14 cellular contexts compared by ENCODE assay signal in the genomic region with DNA sequence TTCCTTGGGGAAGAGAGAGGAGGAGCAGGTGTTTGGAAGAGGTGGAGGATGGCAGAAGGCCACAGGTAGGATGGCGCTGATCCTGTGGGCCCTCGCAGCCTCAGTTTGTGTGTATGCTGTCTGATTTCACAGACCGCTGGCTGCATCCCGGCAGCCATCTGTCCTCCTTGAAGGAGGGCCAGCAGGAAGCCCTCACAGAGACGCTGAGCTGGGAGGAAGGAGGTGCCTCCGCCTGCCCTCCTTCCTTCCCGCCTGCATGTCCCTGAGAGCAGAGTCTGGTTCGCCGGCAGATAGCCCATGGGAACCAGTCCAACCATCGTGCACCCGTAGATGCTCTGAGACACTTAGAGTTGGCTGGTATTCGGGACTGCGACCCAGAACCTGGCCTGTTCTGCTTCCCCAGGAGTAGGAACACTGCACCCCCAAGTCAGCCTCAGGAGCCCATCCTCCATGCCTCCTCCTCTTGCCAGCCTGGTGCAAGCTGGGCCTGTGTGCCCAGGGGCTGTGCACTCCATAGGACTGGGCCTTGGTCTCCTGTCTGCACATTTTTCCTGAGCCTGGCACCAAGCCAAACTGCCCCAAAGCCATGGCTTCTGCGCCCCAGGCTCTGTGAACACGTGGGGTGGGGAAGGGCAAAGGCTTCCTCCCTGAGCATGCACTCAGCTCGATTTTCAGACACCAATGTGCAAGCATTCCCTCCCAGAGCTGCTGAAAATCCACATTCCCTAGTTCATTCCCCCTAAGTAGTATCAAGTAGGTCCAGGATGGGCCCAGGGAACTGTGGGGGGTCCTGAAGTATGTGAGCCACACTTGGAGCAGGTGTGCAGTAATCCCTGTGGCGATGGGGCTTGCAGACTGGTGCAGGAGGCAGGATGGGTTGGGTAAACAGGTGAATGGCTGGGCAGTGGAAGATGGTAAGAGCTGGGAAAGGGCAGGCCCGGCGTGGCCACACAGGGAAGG.
DNase-seq lines count a peak whose midpoint lies in the region; ATAC-seq and TF ChIP-seq lines count a peak whose summit lies in the region.
"Had no signal": no experiment of that assay in that cellular context is flagged by ENCODE, and none has a peak within 500 bp of the region (broad histone marks: within the 10 kb centered on the region; RNA-seq: fewer than 3 reads in every experiment).

No MANE protein-coding gene starts in this region.

- H3K23ac ChIP-seq in IMR-90 (ENCODE audit: low read depth, low read length), result peak overlapping the region; percentile 54

- peak overlapping the region; percentile 68 for H2BK5ac ChIP-seq in IMR-90 (ENCODE audit: low read depth, low read length, poor library complexity, severe bottlenecking)

- H3K27ac ChIP-seq in CD4-positive, CD25-positive, alpha-beta regulatory T cell (ENCODE audit: insufficient read depth, low read length, poor library complexity, severe bottlenecking), result no peak overlapping the region
- H3K27ac ChIP-seq in IMR-90 (ENCODE audit: insufficient read depth, low read length), result peak overlapping the region; percentile 42
- no peak overlapping the region for H3K27ac ChIP-seq in aorta (ENCODE audit: low read depth in 1 of 2, low read length in 2 of 2)

- H3K27me3 Mint-ChIP-seq in CD4-positive, CD25-positive, alpha-beta regulatory T cell, result no peaks in the 10 kb centered on the region
- no peaks in the 10 kb centered on the region for H3K27me3 Mint-ChIP-seq in osteocyte (ENCODE audit: unreplicated experiment)
- H3K27me3 Mint-ChIP-seq: stimulated activated naive CD8-positive, alpha-beta T cell treated with anti-CD3 and anti-CD28 coated beads, Interleukin-15, amount 100 ng/mL, for 72 hours had no signal

- H2BK15ac ChIP-seq in IMR-90 (ENCODE audit: low read depth, low read length), result peak overlapping the region; percentile 51; the same call in 1 of the 3 replicates

- no peaks in the 10 kb centered on the region for H3K36me3 ChIP-seq in CD4-positive, CD25-positive, alpha-beta regulatory T cell (ENCODE audit: control insufficient read depth, insufficient read depth, low read length)
- H3K36me3 ChIP-seq in IMR-90 (ENCODE audit: control insufficient read depth, insufficient read depth, low read length) (peaks cover 21% of the 10 kb centered on the region), aorta (ENCODE audit: control insufficient read depth in 1 of 2, insufficient read depth in 2 of 2, low read length in 1 of 2) (no peaks in the 10 kb centered on the region)

- H3K9me3 Mint-ChIP-seq in CD4-positive, CD25-positive, alpha-beta regulatory T cell, result peaks cover 0 to 2% (median 0%) of the 10 kb centered on the region in 7 donors
- no peaks in the 10 kb centered on the region for H3K9me3 Mint-ChIP-seq in osteocyte (ENCODE audit: unreplicated experiment)
- H3K9me3 Mint-ChIP-seq: CD8-positive, alpha-beta T cell; mesothelial cell of epicardium; stimulated activated naive CD8-positive, alpha-beta T cell treated with anti-CD3 and anti-CD28 coated beads, Interleukin-15, amount 100 ng/mL, for 72 hours had no signal

- H3K56ac ChIP-seq in IMR-90 (ENCODE audit: extremely low read depth, insufficient read depth, low read length), result no peak overlapping the region

- peak overlapping the region; percentile 66 for H2BK20ac ChIP-seq in IMR-90 (ENCODE audit: low read depth, low read length)

- H4K91ac ChIP-seq in IMR-90 (ENCODE audit: insufficient read depth, low read depth, low read length), result peak overlapping the region; percentile 77

- H3K4me3 Mint-ChIP-seq in CD4-positive, CD25-positive, alpha-beta regulatory T cell, result no peak overlapping the region
- no peak overlapping the region for H3K4me3 Mint-ChIP-seq in osteocyte (ENCODE audit: unreplicated experiment)
- H3K4me3 Mint-ChIP-seq: CD8-positive, alpha-beta T cell; mesothelial cell of epicardium; stimulated activated naive CD8-positive, alpha-beta T cell treated with anti-CD3 and anti-CD28 coated beads, Interleukin-15, amount 100 ng/mL, for 72 hours had no signal

- peak overlapping the region; percentile 84 for H3K4ac ChIP-seq in IMR-90 (ENCODE audit: low read depth, low read length)

- no peak for ATAC-seq in CD4-positive, CD25-positive, alpha-beta regulatory T cell (ENCODE audit: low read depth in 2 of 2)
- ATAC-seq in IMR-90 (ENCODE audit: low read depth) (peak; percentile 58), aorta (ENCODE audit: low FRiP score) (no peak), esophagus mucosa (no peak)
- ATAC-seq: CD8-positive, alpha-beta T cell had no signal

- H3K36me3 Mint-ChIP-seq in CD4-positive, CD25-positive, alpha-beta regulatory T cell, result peaks cover 6% of the 10 kb centered on the region
- H3K36me3 Mint-ChIP-seq in osteocyte (ENCODE audit: unreplicated experiment), result peaks cover 37% of the 10 kb centered on the region
- H3K36me3 Mint-ChIP-seq: mesothelial cell of epicardium had no signal

- BruUV-seq in IMR-90 (replicated peaks; lab: Mats Ljungman, UMichigan), result no TSS peak

- H3K4me2 ChIP-seq in IMR-90 (ENCODE audit: low read depth, low read length), result peak overlapping the region; percentile 42

- H3K27me3 ChIP-seq in CD4-positive, CD25-positive, alpha-beta regulatory T cell (ENCODE audit: control insufficient read depth, insufficient read depth, low read length), result no peaks in the 10 kb centered on the region
- no peaks in the 10 kb centered on the region for H3K27me3 ChIP-seq in IMR-90 (ENCODE audit: control insufficient read depth, insufficient read depth, low read length)
- no peaks in the 10 kb centered on the region for H3K27me3 ChIP-seq in aorta (ENCODE audit: control insufficient read depth in 1 of 2, insufficient read depth in 2 of 2, low read length in 1 of 2)

- H3K79me1 ChIP-seq in IMR-90 (ENCODE audit: low read depth in 1 of 2, low read length in 2 of 2), result peaks cover 0 to 39% of the 10 kb centered on the region in 2 experiments; a peak in 2 of 4 replicates

- no peaks in the 10 kb centered on the region for H3K4me1 ChIP-seq in CD4-positive, CD25-positive, alpha-beta regulatory T cell (ENCODE audit: control insufficient read depth, insufficient read depth, low read length, poor library complexity, severe bottlenecking)
- H3K4me1 ChIP-seq in IMR-90 (ENCODE audit: control insufficient read depth, insufficient read depth, low read length), result peaks cover 14% of the 10 kb centered on the region
- H3K4me1 ChIP-seq in aorta (ENCODE audit: control insufficient read depth in 1 of 2, insufficient read depth in 2 of 2, low read length in 2 of 2), result no peaks in the 10 kb centered on the region

- DNase-seq in CD4-positive, CD25-positive, alpha-beta regulatory T cell, result no peak
- DNase-seq in IMR-90 (peak; percentile 42), cerebellum (ENCODE audit: low spot score) (peak; percentile 80), osteocyte (ENCODE audit: extremely low spot score, unreplicated experiment) (no peak), ureter (ENCODE audit: low spot score) (no peak), aorta (no peak), SHP77 (lab: John Stamatoyannopoulos, UW) (no peak)
- DNase-seq: activated naive CD4-positive, alpha-beta T cell treated with Interleukin-2 at 50 U/mL for 16 hours; CD8-positive, alpha-beta T cell; NCI-H1105 treated with DMSO at 0.1 percent for 48 hours; NK-92 treated with Interleukin-12 subunit alpha and Interleukin-12 subunit beta, amount 100 ng/mL, for 24 hours; stimulated activated naive CD8-positive, alpha-beta T cell treated with anti-CD3 and anti-CD28 coated beads, Interleukin-15, amount 100 ng/mL, for 72 hours had no signal

- 55% methylated on average over 10 of the region's 19 CpGs; no CpG with 5 or more reads in 1 of the 2 experiments for WGBS in IMR-90 (ENCODE audit: extremely low coverage in 2 of 2, insufficient read length in 1 of 2), 2 experiments
- WGBS in aorta, 2 donors, result 70 to 73% methylated on average over 19 of the region's 19 CpGs

- peak overlapping the region in 2 of 3 donors; percentile 81 to 88 for H3K27ac Mint-ChIP-seq in CD4-positive, CD25-positive, alpha-beta regulatory T cell
- H3K27ac Mint-ChIP-seq in osteocyte (ENCODE audit: unreplicated experiment), result peak overlapping the region; percentile 76
- H3K27ac Mint-ChIP-seq: CD8-positive, alpha-beta T cell; mesothelial cell of epicardium; stimulated activated naive CD8-positive, alpha-beta T cell treated with anti-CD3 and anti-CD28 coated beads, Interleukin-15, amount 100 ng/mL, for 72 hours had no signal

- TF ChIP-seq RAD21 in IMR-90 (IDR thresholded peaks at IDR 0.05; ENCODE audit: low read length), result no peak

- peak overlapping the region; percentile 87 for H3K14ac ChIP-seq in IMR-90 (replicated peaks; ENCODE audit: low read depth, low read length)

- no peaks in the 10 kb centered on the region for H3K4me1 Mint-ChIP-seq in CD4-positive, CD25-positive, alpha-beta regulatory T cell
- peaks cover 43% of the 10 kb centered on the region for H3K4me1 Mint-ChIP-seq in osteocyte (ENCODE audit: unreplicated experiment)
- H3K4me1 Mint-ChIP-seq: stimulated activated naive CD8-positive, alpha-beta T cell treated with anti-CD3 and anti-CD28 coated beads, Interleukin-15, amount 100 ng/mL, for 72 hours had no signal

- CTCF ChIA-PET in IMR-90 (lab: Yijun Ruan, JAX), result interaction anchor here (1.3 to 1.6 kb wide), 2 partner anchors 12 to 371 kb away, joined by 3 to 9 read pairs; no protein-coding TSS in a partner anchor

- peaks cover 9% of the 10 kb centered on the region; the same call in 1 of the 2 replicates for H4K20me1 ChIP-seq in IMR-90 (ENCODE audit: insufficient read depth, low read length)

- TF ChIP-seq CTCF in IMR-90 (conservative IDR thresholded peaks at IDR 0.05; ENCODE audit: low read depth, low read length), result no peak
- no peak for TF ChIP-seq CTCF in osteocyte (IDR thresholded peaks at IDR 0.05)

- peak overlapping the region; percentile 80 for H2AK5ac ChIP-seq in IMR-90 (ENCODE audit: low read depth, low read length)

- H3K9me3 ChIP-seq in CD4-positive, CD25-positive, alpha-beta regulatory T cell (ENCODE audit: control insufficient read depth in 2 of 2, low read length in 2 of 2), result no peaks in the 10 kb centered on the region
- H3K9me3 ChIP-seq in IMR-90 (ENCODE audit: control insufficient read depth, insufficient read depth, low read length), result no peaks in the 10 kb centered on the region
- no peaks in the 10 kb centered on the region for H3K9me3 ChIP-seq in aorta (ENCODE audit: control insufficient read depth, low read length)

- H3K9ac ChIP-seq in IMR-90 (ENCODE audit: low read depth, low read length), result 0 out of 2 replicates have a peak overlapping the region, but pooled peaks have one; percentile 20

- peak overlapping the region; percentile 34 for H4K5ac ChIP-seq in IMR-90 (ENCODE audit: low read depth, low read length)

- peaks cover 30% of the 10 kb centered on the region for H3K9me1 ChIP-seq in IMR-90 (ENCODE audit: insufficient read depth, low read length)

- TF ChIP-seq POLR2A in IMR-90 (IDR thresholded peaks at IDR 0.05; ENCODE audit: low read depth, low read length), result no peak

- peak overlapping the region; percentile 75 for H2BK120ac ChIP-seq in IMR-90 (ENCODE audit: low read depth, low read length)

- H2AK9ac ChIP-seq in IMR-90 (replicated peaks; ENCODE audit: low read depth, low read length, poor library complexity), result peak overlapping the region; percentile 83

- in situ Hi-C loops in IMR-90 (cut with MboI; ENCODE audit: low sequenced_read_pairs), result no loop called here

- H3K18ac ChIP-seq in IMR-90 (ENCODE audit: low read depth, low read length), result peak overlapping the region; percentile 36

- intact Hi-C loops in IMR-90 (cut with micrococcal nuclease) (loop anchor here (5.0 kb wide), 1 partner anchor 176 kb away; no protein-coding TSS in a partner anchor), aorta (cut with DNase I) (loop anchor here in 1 of 2 donors (5.0 kb wide), 1 partner anchor 371 kb away; a partner anchor contains a TSS)

- POLR2A ChIA-PET in IMR-90 (lab: Charles Lee; ENCODE audit: unreplicated experiment), result no interaction called here

- dilution Hi-C loops in IMR-90 (cut with HindIII; ENCODE audit: low sequenced_read_pairs, unreplicated experiment), result no loop called here

- peak overlapping the region; percentile 78 for H2AFZ ChIP-seq in IMR-90 (replicated peaks; ENCODE audit: low read length, poor library complexity)

- H4K8ac ChIP-seq in IMR-90 (ENCODE audit: low read depth in 2 of 2, low read length in 2 of 2), result peak overlapping the region; percentile 35 to 70

- H3K4me3 ChIP-seq in CD4-positive, CD25-positive, alpha-beta regulatory T cell (ENCODE audit: low read depth, low read length), result no peak overlapping the region
- H3K4me3 ChIP-seq in IMR-90 (ENCODE audit: insufficient read depth, low read depth, low read length), result no peak overlapping the region
- no peak overlapping the region for H3K4me3 ChIP-seq in aorta (ENCODE audit: low read length in 2 of 2)

Comparison
In these comparisons a context has a peak if more than half of its experiments do, and no peak if none do; other contexts are left out.
1. DNase-seq: peak in IMR-90 (single experiment) and cerebellum (single experiment); none in CD4-positive, CD25-positive, alpha-beta regulatory T cell (0 of 3), osteocyte (single experiment), ureter (single experiment), aorta (0 of 2) and SHP77 (0 of 2).